In the genomic region with DNA sequence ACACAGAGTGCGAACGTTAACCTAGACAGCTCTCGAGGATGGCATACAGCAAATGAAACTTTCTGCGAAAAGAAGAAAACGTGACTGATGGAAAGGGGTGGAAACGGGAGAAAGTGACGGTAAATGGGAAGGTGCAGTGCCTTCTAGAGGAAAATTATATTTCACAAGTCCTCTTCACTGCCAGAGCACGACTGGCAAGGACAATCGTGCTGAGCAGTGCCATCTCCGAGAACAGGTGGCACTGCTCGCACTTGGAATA, we compare ENCODE assay signal across 9 cellular contexts. TPM values are rescaled to one million over a fixed set of nuclear protein-coding genes. Genes with fewer than 3 reads are reported as not detected.
A peak's percentile ranks its signal among the peaks of the same experiment; 100 is the strongest.
DNase-seq lines count a peak whose midpoint lies in the region; FAIRE-seq and TF ChIP-seq lines count a peak whose summit lies in the region.
"Had no signal": no experiment of that assay in that cellular context is flagged by ENCODE, and none has a peak within 500 bp of the region (broad histone marks: within the 10 kb centered on the region; RNA-seq: fewer than 3 reads in every experiment).

No MANE protein-coding gene starts in this region.

- peak; percentile 16 for DNase-seq in CD1c-positive myeloid dendritic cell (ENCODE audit: extremely low spot score)
- no peak for DNase-seq in endothelial cell of umbilical vein (ENCODE audit: low read depth, low spot score)
- DNase-seq in HEK293T (ENCODE audit: extremely low spot score), result no peak
- DNase-seq in activated naive CD8-positive, alpha-beta T cell treated with anti-CD3 and anti-CD28 coated beads for 36 hours, result no peak
- no peak for DNase-seq in activated CD8-positive, alpha-beta memory T cell treated with anti-CD3 and anti-CD28 coated beads, Interleukin-2, amount 50 U/mL, for 48 hours
- no peak for DNase-seq in nucleus accumbens (lab: John Stamatoyannopoulos, UW)

- H3K27me3 Mint-ChIP-seq in activated naive CD8-positive, alpha-beta T cell treated with anti-CD3 and anti-CD28 coated beads for 36 hours, result no peaks in the 10 kb centered on the region

- peak; percentile 3 for TF ChIP-seq POLR2A in endothelial cell of umbilical vein (IDR thresholded peaks at IDR 0.05; ENCODE audit: low read depth, low read length)

- H3K4me3 ChIP-seq in endothelial cell of umbilical vein (replicated peaks in 1 of 3; ENCODE audit: insufficient read depth in 1 of 3, low read depth in 1 of 3, low read length in 3 of 3) (peak overlapping the region; percentile 50 to 94 (median 78)), neutrophil (ENCODE audit: low read depth in 1 of 2, low read length in 1 of 2) (peak overlapping the region; percentile 96 to 97)

- H3K4me1 Mint-ChIP-seq in activated naive CD8-positive, alpha-beta T cell treated with anti-CD3 and anti-CD28 coated beads for 36 hours, result peaks cover 33% of the 10 kb centered on the region
- H3K4me1 Mint-ChIP-seq: nephron had no signal

- BruUV-seq in endothelial cell of umbilical vein (replicated peaks; lab: Mats Ljungman, UMichigan), result TSS peak; percentile 59

- H3K36me3 Mint-ChIP-seq in activated naive CD8-positive, alpha-beta T cell treated with anti-CD3 and anti-CD28 coated beads for 36 hours, result peaks cover 33% of the 10 kb centered on the region

- no peaks in the 10 kb centered on the region for H3K9me3 ChIP-seq in KOPT-K1 (ENCODE audit: insufficient read depth, low read length, poor library complexity, severe bottlenecking)
- no peaks in the 10 kb centered on the region for H3K9me3 ChIP-seq in endothelial cell of umbilical vein (replicated peaks; ENCODE audit: control insufficient read depth, insufficient read depth, low read length)
- no peaks in the 10 kb centered on the region for H3K9me3 ChIP-seq in neutrophil

- H3K27me3 ChIP-seq in endothelial cell of umbilical vein (ENCODE audit: control insufficient read depth in 2 of 2, insufficient read depth in 2 of 2, low read length in 2 of 2), result no peaks in the 10 kb centered on the region
- no peaks in the 10 kb centered on the region for H3K27me3 ChIP-seq in neutrophil

- POLR2A ChIA-PET in endothelial cell of umbilical vein (lab: Charles Lee), result interaction anchor here (0.6 kb wide), 1 partner anchor 132 kb away, joined by 3 read pairs; no protein-coding TSS in a partner anchor
- POLR2A ChIA-PET in HEK293T (lab: Yijun Ruan, JAX), result interaction anchor here (0.7 to 1.5 kb wide), 4 partner anchors 11 to 31 kb away, joined by 3 to 8 read pairs (median 4); no protein-coding TSS in a partner anchor

- peaks cover 16% of the 10 kb centered on the region for H3K4me1 ChIP-seq in endothelial cell of umbilical vein (ENCODE audit: control insufficient read depth, extremely low read depth, insufficient read depth, low read length)
- peaks cover 35 to 37% of the 10 kb centered on the region in 2 experiments for H3K4me1 ChIP-seq in neutrophil (ENCODE audit: control insufficient read depth in 1 of 2, insufficient read depth in 1 of 2, low read depth in 1 of 2, low read length in 1 of 2)

- peaks cover 5% of the 10 kb centered on the region for H3K9me3 Mint-ChIP-seq in activated naive CD8-positive, alpha-beta T cell treated with anti-CD3 and anti-CD28 coated beads for 36 hours
- H3K9me3 Mint-ChIP-seq: nephron had no signal

- CTCF ChIA-PET in endothelial cell of umbilical vein (lab: Charles Lee), result interaction anchor here (1.8 kb wide), 1 partner anchor 143 kb away, joined by 7 read pairs; no protein-coding TSS in a partner anchor
- CTCF ChIA-PET in HEK293T (lab: Yijun Ruan, JAX), result no interaction called here

- dilution Hi-C loops in endothelial cell of umbilical vein (cut with MboI; ENCODE audit: extremely low pct_ligation_motif_present, low sequenced_read_pairs), result no loop called here

- H3K36me3 ChIP-seq in KOPT-K1 (ENCODE audit: insufficient read depth, low read length) (peaks cover 42% of the 10 kb centered on the region), endothelial cell of umbilical vein (ENCODE audit: control insufficient read depth in 2 of 2, extremely low read depth in 1 of 2, insufficient read depth in 2 of 2, low read length in 2 of 2) (peaks cover 0 to 2% of the 10 kb centered on the region in 2 experiments), neutrophil (peaks cover 36% of the 10 kb centered on the region)

- H3K79me2 ChIP-seq in endothelial cell of umbilical vein (ENCODE audit: control insufficient read depth, insufficient read depth, low read length), result peaks cover 21% of the 10 kb centered on the region

- H4K20me1 ChIP-seq in endothelial cell of umbilical vein (replicated peaks; ENCODE audit: control insufficient read depth, extremely low read depth, insufficient read depth, low read length), result no peaks in the 10 kb centered on the region

- TF ChIP-seq CTCF in endothelial cell of umbilical vein (IDR thresholded peaks at IDR 0.05; ENCODE audit: extremely low read depth in 1 of 2, insufficient read depth in 1 of 2, low read depth in 1 of 2, low read length in 2 of 2) (no peak), neutrophil (IDR thresholded peaks at IDR 0.05) (no peak)

- no peak overlapping the region for H3K27ac Mint-ChIP-seq in activated naive CD8-positive, alpha-beta T cell treated with anti-CD3 and anti-CD28 coated beads for 36 hours
- H3K27ac Mint-ChIP-seq: nephron had no signal

- H3K9me1 ChIP-seq in endothelial cell of umbilical vein (replicated peaks; ENCODE audit: control insufficient read depth, extremely low read depth, insufficient read depth, low read length), result no peaks in the 10 kb centered on the region

- peak overlapping the region; percentile 74 for H3K9ac ChIP-seq in endothelial cell of umbilical vein (replicated peaks; ENCODE audit: extremely low read depth, insufficient read depth, low read length)

- H2AFZ ChIP-seq in endothelial cell of umbilical vein (ENCODE audit: low read depth, low read length), result peak overlapping the region; percentile 68

- intact Hi-C loops in endothelial cell of umbilical vein (cut with micrococcal nuclease), result loop anchor here (1.0 to 5.0 kb wide), 3 partner anchors 8 to 66 kb away; no protein-coding TSS in a partner anchor

- H3K4me3 Mint-ChIP-seq in activated naive CD8-positive, alpha-beta T cell treated with anti-CD3 and anti-CD28 coated beads for 36 hours, result no peak overlapping the region
- H3K4me3 Mint-ChIP-seq: nephron had no signal

- H3K4me2 ChIP-seq in endothelial cell of umbilical vein (ENCODE audit: insufficient read depth, low read length), result peak overlapping the region; percentile 90

- H3K27ac ChIP-seq in KOPT-K1 (ENCODE audit: low read depth, low read length, poor library complexity, severe bottlenecking), result peak overlapping the region; percentile 82
- peak overlapping the region; percentile 36 for H3K27ac ChIP-seq in endothelial cell of umbilical vein (ENCODE audit: insufficient read depth, low read depth, low read length)
- peak overlapping the region; percentile 96 for H3K27ac ChIP-seq in neutrophil

- FAIRE-seq in endothelial cell of umbilical vein (lab: Jason Lieb, UNC), result no peak

TF ChIP-seq in endothelial cell of umbilical vein, 7 proteins besides CTCF, POLR2A, EP300 and RAD21:
- TF ChIP-seq POLR2AphosphoS5 (IDR thresholded peaks at IDR 0.05; ENCODE audit: insufficient read depth, low read depth, low read length) (no peak), JUN (IDR thresholded peaks at IDR 0.05; ENCODE audit: borderline replicate concordance, insufficient read depth, insufficient read length, low read depth) (no peak), FOS (IDR thresholded peaks at IDR 0.05; ENCODE audit: borderline replicate concordance, insufficient read depth, low read length) (no peak), MYC (IDR thresholded peaks at IDR 0.05; ENCODE audit: low read depth, low read length) (no peak), EZH2 (IDR thresholded peaks at IDR 0.05; ENCODE audit: borderline replicate concordance, low read depth, low read length, severe bottlenecking) (no peak), GATA2 (IDR thresholded peaks at IDR 0.05; ENCODE audit: insufficient read depth, insufficient read length, low read depth, low read length) (no peak)
- TF ChIP-seq, protein P1, sequence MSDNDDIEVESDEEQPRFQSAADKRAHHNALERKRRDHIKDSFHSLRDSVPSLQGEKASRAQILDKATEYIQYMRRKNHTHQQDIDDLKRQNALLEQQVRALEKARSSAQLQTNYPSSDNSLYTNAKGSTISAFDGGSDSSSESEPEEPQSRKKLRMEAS (IDR thresholded peaks at IDR 0.05; ENCODE audit: insufficient read depth, insufficient read length), result no peak

TF ChIP-seq in HEK293T, 16 proteins besides CTCF, POLR2A, EP300 and RAD21:
- TF ChIP-seq BHLHE40 (IDR thresholded peaks at IDR 0.05; ENCODE audit: borderline replicate concordance) (no peak), NFRKB (IDR thresholded peaks at IDR 0.05) (no peak), LEF1 (IDR thresholded peaks at IDR 0.05; ENCODE audit: borderline replicate concordance) (no peak)

RNA-seq across cellular contexts. Expression of a gene that starts 0.4 kb away (rescaled TPM):
- total RNA-seq in endothelial cell of umbilical vein, result 59.2 and 67.6 TPM in 2 replicates
- 56.1 and 64.2 TPM in 2 replicates for polyA plus RNA-seq in endothelial cell of umbilical vein
- 56.9 and 57.6 TPM in 2 replicates for polyA plus RNA-seq in endothelial cell of umbilical vein (2011; cell fraction: cytosol; rRNA removed)
- 108 and 111 TPM in 2 replicates for polyA plus RNA-seq in endothelial cell of umbilical vein (2011; cell fraction: nucleus; rRNA removed)
- 78.7 and 102 TPM in 2 replicates for polyA plus RNA-seq in endothelial cell of umbilical vein (2012)
- 132 and 160 TPM in 2 replicates for polyA minus RNA-seq in endothelial cell of umbilical vein
- 25.5 TPM for polyA minus RNA-seq in endothelial cell of umbilical vein (2011; cell fraction: cytosol; rRNA and poly(A)+ RNA removed)
- 147 and 163 TPM in 2 replicates for polyA minus RNA-seq in endothelial cell of umbilical vein (2011; cell fraction: nucleus; rRNA and poly(A)+ RNA removed)
- total RNA-seq in activated naive CD8-positive, alpha-beta T cell treated with anti-CD3 and anti-CD28 coated beads for 36 hours, result 100 to 1,000 TPM; 383 to 389 TPM

Comparison
In these comparisons a context has a peak if more than half of its experiments do, and no peak if none do; other contexts are left out.
1. H3K27ac ChIP-seq: peak in every context shown above with its lines; median percentile 96 in neutrophil; 82 in KOPT-K1; 36 in endothelial cell of umbilical vein.